ENCODE assay signal across 1 cellular context in genomic region chr1:38121231-38121680, GRCh38.
TF ChIP-seq lines count a peak whose summit lies in the region.

No MANE protein-coding gene starts in this region.

TF ChIP-seq in H1, 55 proteins besides CTCF, POLR2A, EP300 and RAD21:
- TF ChIP-seq KDM5A (IDR thresholded peaks at IDR 0.05; ENCODE audit: low read length) (no peak), E2F6 (IDR thresholded peaks at IDR 0.05) (no peak), SIN3A (conservative IDR thresholded peaks at IDR 0.05 in 1 of 2, IDR thresholded peaks at IDR 0.05 in 1 of 2; ENCODE audit: low read depth in 1 of 2, low read length in 2 of 2) (no peak), TBP (IDR thresholded peaks at IDR 0.05; ENCODE audit: low read depth, low read length) (no peak)
TF ChIP-seq in H1: peak in this region for 0.
